7 cellular contexts compared by ENCODE assay signal in the genomic region with DNA sequence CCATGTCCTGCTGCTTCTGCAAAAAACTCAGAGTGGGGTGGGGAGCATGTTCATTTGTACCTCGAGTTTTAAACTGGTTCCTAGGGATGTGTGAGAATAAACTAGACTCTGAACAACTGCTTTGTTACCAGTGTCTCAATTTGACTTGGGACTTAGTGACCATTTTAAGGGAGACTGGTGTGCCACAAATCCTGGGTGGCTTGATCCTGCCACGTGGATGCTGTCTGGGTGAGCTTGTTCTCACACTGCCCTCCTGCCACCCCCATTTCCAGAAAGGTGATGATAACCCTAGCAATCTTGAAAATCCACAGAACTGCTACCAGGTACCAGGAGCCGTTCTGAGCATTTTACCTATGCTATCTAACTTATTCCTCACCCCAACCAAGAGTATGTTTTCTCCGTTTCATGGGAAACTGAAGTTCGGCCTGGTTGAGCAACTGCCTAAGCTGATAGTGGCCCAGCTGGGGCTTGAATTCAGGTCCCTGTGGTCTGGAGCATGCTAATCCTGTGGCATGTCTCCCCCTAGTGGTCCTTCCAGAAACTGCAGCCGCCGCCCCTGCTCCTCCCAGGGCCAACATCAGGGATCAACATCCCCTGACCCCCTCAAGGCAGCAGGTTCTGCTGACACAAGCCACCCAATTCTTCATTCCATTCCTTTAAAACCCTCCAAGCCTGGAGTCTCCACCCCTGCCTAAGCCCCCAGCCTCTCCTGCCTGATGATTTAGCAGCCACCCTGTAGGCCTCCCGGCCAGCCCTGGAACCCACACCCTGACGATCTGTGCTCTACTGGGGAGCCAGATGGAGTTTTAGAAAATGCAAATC. TPM values are rescaled to one million over a fixed set of nuclear protein-coding genes. Genes with fewer than 3 reads are reported as not detected.
DNase-seq lines count a peak whose midpoint lies in the region.

No MANE protein-coding gene starts in this region.

- peak; percentile 30 for DNase-seq in GM04504 (ENCODE audit: low read depth)
- peak; percentile 73 for DNase-seq in H4 (ENCODE audit: low spot score)
- peak; percentile 52 for DNase-seq in NCI-H1694 (lab: John Stamatoyannopoulos, UW)
- peak; percentile 49 to 76 (median 59) for DNase-seq in activated CD4-positive, CD25-positive, alpha-beta regulatory T cell (lab: John Stamatoyannopoulos, UW)
- DNase-seq in caudate nucleus (lab: John Stamatoyannopoulos, UW), result peak in 47 of 61 donors; percentile 6 to 69 (median 37)
- peak; percentile 58 for DNase-seq in left kidney (ENCODE audit: low read depth, low spot score)
- peak; percentile 80 to 92 for DNase-seq in stimulated activated CD4-positive, alpha-beta T cell treated with anti-CD3 and anti-CD28 coated beads, Interleukin-4, amount 100 ng/mL, for 48 hours (ENCODE audit: low read depth in 2 of 2)

- H3K27ac ChIP-seq in caudate nucleus (ENCODE audit: low read depth, low read length), result no peak overlapping the region

RNA-seq across cellular contexts. Expression of a gene that starts 2.8 kb away (rescaled TPM):
- total RNA-seq in H4 (2014; rRNA removed; shearing (Covaris generic)), result not detected in 2 replicates

RNA-seq across cellular contexts. Expression of a gene that starts 10.3 kb away (rescaled TPM):
- 0.37 TPM in 1 of 2 replicates, not detected in the other for total RNA-seq in H4 (2014; rRNA removed; shearing (Covaris generic))

RNA-seq across cellular contexts. Expression of a gene that starts 51.8 kb away (rescaled TPM):
- total RNA-seq in H4 (2014; rRNA removed; shearing (Covaris generic)), result 0.43 and 0.46 TPM in 2 replicates

Comparison
In these comparisons a context has a peak if more than half of its experiments do, and no peak if none do; other contexts are left out.
1. DNase-seq: peak in every context shown above with its lines; median percentile 86 in stimulated activated CD4-positive, alpha-beta T cell treated with anti-CD3 and anti-CD28 coated beads, Interleukin-4, amount 100 ng/mL, for 48 hours; 73 in H4; 59 in activated CD4-positive, CD25-positive, alpha-beta regulatory T cell; 58 in left kidney; 52 in NCI-H1694; 37 in caudate nucleus; 30 in GM04504.